In genomic region chr12:92827836-92828431, GRCh38 we compare ENCODE assay signal across 9 cellular contexts.
DNase-seq lines count a peak whose midpoint lies in the region; ATAC-seq and TF ChIP-seq lines count a peak whose summit lies in the region.
"Had no signal": no experiment of that assay in that cellular context is flagged by ENCODE, and none has a peak within 500 bp of the region (broad histone marks: within the 10 kb centered on the region; RNA-seq: fewer than 3 reads in every experiment).

No MANE protein-coding gene starts in this region.

- ATAC-seq in GM18520 (IDR thresholded peaks at IDR 0.05; ENCODE audit: unreplicated experiment): no peak

- CTCF ChIA-PET in AG04449 (lab: Yijun Ruan, JAX): interaction anchor here (0.6 to 2.5 kb wide), 14 partner anchors 9 to 592 kb away, joined by 3 to 15 read pairs (median 6); no protein-coding TSS in a partner anchor

- no peak overlapping the region for H3K4me3 ChIP-seq in AG04449 (ENCODE audit: low read depth, low read length)
- H3K4me3 ChIP-seq: skin epidermis had no signal

- POLR2A ChIA-PET in AG04449 (lab: Yijun Ruan, JAX): no interaction called here

- peak; percentile 59 for TF ChIP-seq CTCF in AG04449 (IDR thresholded peaks at IDR 0.05; ENCODE audit: insufficient read depth, low read length, missing control alignments)
- peak; percentile 77 for TF ChIP-seq CTCF in GM12873 (IDR thresholded peaks at IDR 0.05; ENCODE audit: insufficient read depth, low read depth, low read length, missing control alignments)

- DNase-seq in AG04449 (ENCODE audit: low read depth, low spot score): no peak
- peak; percentile 4 for DNase-seq in NCI-H2227 treated with DMSO at 0.1 percent for 48 hours (lab: John Stamatoyannopoulos, UW)
- DNase-seq in activated naive CD4-positive, alpha-beta T cell treated with Interleukin-2 at 50 U/mL for 16 hours: peak; percentile 17
- DNase-seq in iPS-NIHi7 (ENCODE audit: extremely low spot score): peak; percentile 37
- peak; percentile 7 for DNase-seq in stimulated activated naive CD4-positive, alpha-beta T cell treated with Interleukin-2 at 50 U/mL for 16 hours (lab: John Stamatoyannopoulos, UW)
- no peak for DNase-seq in Ammon's horn (ENCODE audit: low spot score)

Comparison
In these comparisons a context has a peak if more than half of its experiments do, and no peak if none do; other contexts are left out.
1. DNase-seq: peak in NCI-H2227 treated with DMSO at 0.1 percent for 48 hours (single experiment), activated naive CD4-positive, alpha-beta T cell treated with Interleukin-2 at 50 U/mL for 16 hours (single experiment), iPS-NIHi7 (single experiment) and stimulated activated naive CD4-positive, alpha-beta T cell treated with Interleukin-2 at 50 U/mL for 16 hours (single experiment); none in AG04449 (single experiment) and Ammon's horn (single experiment).